In the genomic region with DNA sequence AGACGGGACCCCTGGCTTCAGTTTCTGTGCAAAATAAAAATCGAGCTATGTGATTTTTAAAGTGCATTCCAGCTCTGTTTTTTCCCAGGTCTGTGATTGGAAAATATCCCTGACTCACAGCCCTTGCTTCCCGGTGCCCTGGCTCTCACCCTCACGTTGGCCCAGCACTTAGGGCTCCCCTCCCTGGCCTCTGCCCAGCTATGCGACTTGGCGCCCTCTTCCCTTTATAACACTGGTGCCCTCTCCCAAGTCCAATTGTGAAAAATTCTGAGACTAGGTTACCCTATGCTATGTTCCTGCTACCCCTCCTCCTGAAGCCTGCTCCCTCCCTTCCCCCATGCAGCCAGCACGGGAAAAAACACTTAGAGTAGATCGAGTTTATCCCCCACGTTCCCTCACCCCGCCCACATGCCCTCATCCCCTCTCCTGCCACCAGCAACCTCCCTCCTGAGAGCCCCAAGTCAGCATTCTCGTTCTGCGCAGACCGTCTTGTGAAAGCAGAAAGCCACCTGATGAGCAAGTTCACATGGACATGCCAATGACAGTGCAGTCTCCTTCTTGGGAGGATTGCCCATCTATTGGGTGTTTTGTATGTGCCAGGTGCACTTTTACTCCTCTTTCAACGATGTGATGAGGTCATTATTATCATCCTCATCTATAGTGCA, we compare ENCODE assay signal across 11 cellular contexts.
DNase-seq lines count a peak whose midpoint lies in the region; ATAC-seq and TF ChIP-seq lines count a peak whose summit lies in the region.
"Had no signal": no experiment of that assay in that cellular context is flagged by ENCODE, and none has a peak within 500 bp of the region (broad histone marks: within the 10 kb centered on the region; RNA-seq: fewer than 3 reads in every experiment).

No MANE protein-coding gene starts in this region.

- H3K4me1 ChIP-seq in MM.1S (ENCODE audit: low read length) (peaks cover 16% of the 10 kb centered on the region; the same call in 1 of the 2 replicates), fibroblast of lung (ENCODE audit: control insufficient read depth, extremely low read depth, insufficient read depth, low read length) (peaks cover 9% of the 10 kb centered on the region), gastroesophageal sphincter (peaks cover 0 to 16% (median 0%) of the 10 kb centered on the region in 3 donors)

- H3K79me2 ChIP-seq in MM.1S (ENCODE audit: low read length) = no peaks in the 10 kb centered on the region
- no peaks in the 10 kb centered on the region for H3K79me2 ChIP-seq in fibroblast of lung (ENCODE audit: control insufficient read depth, insufficient read depth, low read length)

- H3K27me3 Mint-ChIP-seq in osteocyte (ENCODE audit: unreplicated experiment) = no peaks in the 10 kb centered on the region

- H3K4me1 Mint-ChIP-seq in osteocyte (ENCODE audit: unreplicated experiment) = peaks cover 49% of the 10 kb centered on the region
- H3K4me1 Mint-ChIP-seq: B cell had no signal

- no peak overlapping the region for H3K4me3 ChIP-seq in MM.1S (ENCODE audit: low read length)
- H3K4me3 ChIP-seq in fibroblast of lung (replicated peaks in 1 of 4; ENCODE audit: control extremely low read depth in 1 of 4, insufficient read depth in 1 of 4, low read depth in 3 of 4, low read length in 4 of 4) = no peak overlapping the region
- no peak overlapping the region for H3K4me3 ChIP-seq in gastroesophageal sphincter

- no peaks in the 10 kb centered on the region for H3K36me3 ChIP-seq in MM.1S (replicated peaks; ENCODE audit: insufficient read depth, low read length)
- H3K36me3 ChIP-seq in fibroblast of lung (ENCODE audit: control insufficient read depth, insufficient read depth, low read length) = no peaks in the 10 kb centered on the region
- no peaks in the 10 kb centered on the region for H3K36me3 ChIP-seq in gastroesophageal sphincter

- H3F3A ChIP-seq in MM.1S (ENCODE audit: insufficient read depth, low read length) = no peaks in the 10 kb centered on the region

- H3K9me3 Mint-ChIP-seq in osteocyte (ENCODE audit: unreplicated experiment) = no peaks in the 10 kb centered on the region

- ATAC-seq in gastroesophageal sphincter = no peak
- ATAC-seq: activated CD8-positive, alpha-beta memory T cell treated with anti-CD3 and anti-CD28 coated beads, Interleukin-2, amount 10 ng/mL, durations not matched to agents 7 days and 5 days had no signal

- H3K27ac ChIP-seq in MM.1S (ENCODE audit: low read length) = no peak overlapping the region
- no peak overlapping the region for H3K27ac ChIP-seq in fibroblast of lung (ENCODE audit: insufficient read depth, low read length)
- peak overlapping the region in 1 of 4 donors; percentile 15 for H3K27ac ChIP-seq in gastroesophageal sphincter

- DNase-seq in AG08396 (ENCODE audit: low spot score) (peak; percentile 63), MM.1S (peak; percentile 78), fibroblast of lung (ENCODE audit: low read depth in 2 of 2) (peak; percentile 52 to 65), osteocyte (ENCODE audit: extremely low spot score, unreplicated experiment) (peak; percentile 81), HuH-7.5 (ENCODE audit: low spot score) (no peak), middle frontal gyrus (ENCODE audit: extremely low spot score, low spot score) (no peak), medulla oblongata (ENCODE audit: extremely low spot score) (no peak)
- DNase-seq: activated CD8-positive, alpha-beta memory T cell treated with anti-CD3 and anti-CD28 coated beads, Interleukin-2, amount 10 ng/mL, durations not matched to agents 7 days and 5 days; amniotic stem cell had no signal

- H3K9ac ChIP-seq in MM.1S (ENCODE audit: low read length) (no peak overlapping the region), fibroblast of lung (ENCODE audit: insufficient read depth, low read length) (no peak overlapping the region)

- 52 to 59% methylated on average over 2 to 10 of the region's 14 CpGs for WGBS in gastroesophageal sphincter (ENCODE audit: low coverage in 1 of 2), 2 donors

- H3K9me2 ChIP-seq in MM.1S (replicated peaks; ENCODE audit: insufficient read depth, low read length) = no peaks in the 10 kb centered on the region

- TF ChIP-seq POLR2A in gastroesophageal sphincter (IDR thresholded peaks at IDR 0.05) = no peak

- H4K20me1 ChIP-seq in MM.1S (ENCODE audit: insufficient read depth, low read length) = no peaks in the 10 kb centered on the region
- no peaks in the 10 kb centered on the region for H4K20me1 ChIP-seq in fibroblast of lung (ENCODE audit: control insufficient read depth, extremely low read depth, insufficient read depth, low read length)

- no peak overlapping the region for H3K27ac Mint-ChIP-seq in osteocyte (ENCODE audit: unreplicated experiment)
- H3K27ac Mint-ChIP-seq: activated CD8-positive, alpha-beta memory T cell treated with anti-CD3 and anti-CD28 coated beads, Interleukin-2, amount 10 ng/mL, durations not matched to agents 7 days and 5 days; B cell had no signal

- no peaks in the 10 kb centered on the region for H3K36me3 Mint-ChIP-seq in osteocyte (ENCODE audit: unreplicated experiment)
- H3K36me3 Mint-ChIP-seq: activated CD8-positive, alpha-beta memory T cell treated with anti-CD3 and anti-CD28 coated beads, Interleukin-2, amount 10 ng/mL, durations not matched to agents 7 days and 5 days had no signal

- 0 out of 2 replicates have a peak overlapping the region, but pooled peaks have one; percentile 8 for H3K4me2 ChIP-seq in MM.1S (ENCODE audit: low read depth, low read length)
- no peak overlapping the region for H3K4me2 ChIP-seq in fibroblast of lung (ENCODE audit: extremely low read depth, insufficient read depth, low read length)

- TF ChIP-seq CTCF in MM.1S (IDR thresholded peaks at IDR 0.05; ENCODE audit: low read length) (no peak), fibroblast of lung (conservative IDR thresholded peaks at IDR 0.05 in 1 of 2, IDR thresholded peaks at IDR 0.05 in 1 of 2; ENCODE audit: low read depth in 1 of 2, low read length in 2 of 2) (no peak), osteocyte (IDR thresholded peaks at IDR 0.05) (no peak), gastroesophageal sphincter (IDR thresholded peaks at IDR 0.05) (no peak)

- H3K4me3 Mint-ChIP-seq in osteocyte (ENCODE audit: unreplicated experiment) = no peak overlapping the region
- H3K4me3 Mint-ChIP-seq: activated CD8-positive, alpha-beta memory T cell treated with anti-CD3 and anti-CD28 coated beads, Interleukin-2, amount 10 ng/mL, durations not matched to agents 7 days and 5 days; B cell had no signal

- H2AFZ ChIP-seq in MM.1S (ENCODE audit: low read length) (no peak overlapping the region), fibroblast of lung (ENCODE audit: low read length) (no peak overlapping the region)

- TF ChIP-seq EP300 in gastroesophageal sphincter (IDR thresholded peaks at IDR 0.05) = no peak

- no peaks in the 10 kb centered on the region for H3K9me3 ChIP-seq in MM.1S (replicated peaks; ENCODE audit: insufficient read depth, low read length)
- H3K9me3 ChIP-seq in fibroblast of lung (ENCODE audit: control insufficient read depth, insufficient read depth, low read depth, low read length) = no peaks in the 10 kb centered on the region
- H3K9me3 ChIP-seq in gastroesophageal sphincter = no peaks in the 10 kb centered on the region

- H3K27me3 ChIP-seq in MM.1S (replicated peaks; ENCODE audit: insufficient read depth, low read length) (no peaks in the 10 kb centered on the region), fibroblast of lung (ENCODE audit: control insufficient read depth, insufficient read depth, low read length) (no peaks in the 10 kb centered on the region), gastroesophageal sphincter (no peaks in the 10 kb centered on the region)

Comparison
In these comparisons a context has a peak if more than half of its experiments do, and no peak if none do; other contexts are left out.
1. DNase-seq: peak in AG08396 (single experiment), MM.1S (single experiment), fibroblast of lung (2 of 2) and osteocyte (single experiment); none in HuH-7.5 (single experiment), middle frontal gyrus (single experiment) and medulla oblongata (single experiment).